ENCODE assay signal across 10 cellular contexts in the genomic region with DNA sequence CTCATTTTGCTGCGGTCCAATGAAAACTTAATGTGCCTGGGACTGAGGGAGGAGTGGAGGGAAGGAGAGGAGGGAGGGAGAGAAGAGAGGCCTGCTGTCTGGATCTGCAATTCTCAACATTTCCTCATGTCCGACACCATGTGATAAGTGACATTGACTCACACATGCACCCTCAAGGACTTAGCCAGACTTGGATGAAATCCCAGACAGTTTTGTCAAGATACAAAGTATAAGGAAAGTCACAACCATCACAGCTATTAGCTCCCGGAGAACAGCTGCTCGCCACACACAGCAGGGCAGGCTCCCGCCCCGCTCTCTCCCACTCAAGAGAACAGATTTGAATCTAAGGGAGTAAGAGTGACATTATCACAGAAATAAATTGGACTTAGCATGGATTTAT. TPM values are rescaled to one million over a fixed set of nuclear protein-coding genes. Genes with fewer than 3 reads are reported as not detected.
DNase-seq lines count a peak whose midpoint lies in the region; ATAC-seq and TF ChIP-seq lines count a peak whose summit lies in the region.
"Had no signal": no experiment of that assay in that cellular context is flagged by ENCODE, and none has a peak within 500 bp of the region (broad histone marks: within the 10 kb centered on the region; RNA-seq: fewer than 3 reads in every experiment).

No MANE protein-coding gene starts in this region.

- DNase-seq in HFF-Myc (ENCODE audit: extremely low read depth, low read depth) (peak; percentile 75), astrocyte of the spinal cord (ENCODE audit: low read depth, low spot score) (peak; percentile 89), kidney epithelial cell (ENCODE audit: low read depth) (peak; percentile 41), superior temporal gyrus (ENCODE audit: extremely low spot score) (peak; percentile 60), kidney glomerular epithelial cell (lab: John Stamatoyannopoulos, UW) (no peak)
- DNase-seq: T-helper 17 cell had no signal

- ATAC-seq in HG03457 (IDR thresholded peaks at IDR 0.05; ENCODE audit: unreplicated experiment) (no peak), HG03439 (IDR thresholded peaks at IDR 0.05; ENCODE audit: unreplicated experiment) (no peak), HG03175 (IDR thresholded peaks at IDR 0.05; ENCODE audit: unreplicated experiment) (no peak)
- ATAC-seq: GM12878, T-helper 17 cell had no signal

- H3K36me3 ChIP-seq in kidney epithelial cell (ENCODE audit: control insufficient read depth, insufficient read depth, low read length): no peaks in the 10 kb centered on the region

- no peak overlapping the region for H3K4me3 ChIP-seq in HFF-Myc (replicated peaks; ENCODE audit: low read depth, low read length)
- H3K4me3 ChIP-seq in astrocyte of the spinal cord (ENCODE audit: low read depth, low read length): no peak overlapping the region
- H3K4me3 ChIP-seq in kidney epithelial cell (ENCODE audit: low read depth, low read length): no peak overlapping the region
- H3K4me3 ChIP-seq: GM12878 had no signal

- TF ChIP-seq CTCF in HFF-Myc (IDR thresholded peaks at IDR 0.05; ENCODE audit: low read depth, low read length, missing control alignments) (no peak), astrocyte of the spinal cord (IDR thresholded peaks at IDR 0.05; ENCODE audit: low read depth, low read length) (no peak), kidney epithelial cell (IDR thresholded peaks at IDR 0.05; ENCODE audit: insufficient read depth, low read length, poor library complexity, severe bottlenecking) (no peak)

- no peaks in the 10 kb centered on the region for H3K27me3 ChIP-seq in kidney epithelial cell (ENCODE audit: control insufficient read depth, insufficient read depth, low read length)

- in situ Hi-C loops in astrocyte of the spinal cord (cut with HindIII; ENCODE audit: low sequenced_read_pairs): no loop called here

RNA-seq across cellular contexts. Expression of a gene that starts 5.5 kb away (rescaled TPM):
- total RNA-seq in kidney epithelial cell: 30.3 and 46.9 TPM in 2 replicates

RNA-seq across cellular contexts. Expression of a gene that starts 32.6 kb away (rescaled TPM):
- total RNA-seq in kidney epithelial cell: 84.5 and 105 TPM in 2 replicates

RNA-seq across cellular contexts. Expression of a gene that starts 55.4 kb away (rescaled TPM):
- 2.4 and 5.4 TPM in 2 replicates for total RNA-seq in kidney epithelial cell
